In genomic region chr10:103660364-103661197, GRCh38 we compare ENCODE assay signal across 8 cellular contexts.
A peak's percentile ranks its signal among the peaks of the same experiment; 100 is the strongest.
DNase-seq lines count a peak whose midpoint lies in the region; ATAC-seq and TF ChIP-seq lines count a peak whose summit lies in the region.

No MANE protein-coding gene starts in this region.

- DNase-seq in SK-N-SH = no peak
- no peak for DNase-seq in Panc1 (ENCODE audit: low read depth, low spot score)
- DNase-seq in dorsolateral prefrontal cortex = peak in 4 of 10 donors; percentile 23 to 60 (median 52)
- DNase-seq in myocyte (ENCODE audit: low read depth) = peak; percentile 70
- no peak for DNase-seq in NCI-H146 treated with DMSO at 0.1 percent for 48 hours (lab: John Stamatoyannopoulos, UW; ENCODE audit: unreplicated experiment)
- DNase-seq in DMS153 (lab: John Stamatoyannopoulos, UW) = no peak

- POLR2A ChIA-PET in SK-N-SH (lab: Yijun Ruan, JAX) = interaction anchor here (0.6 kb wide), 1 partner anchor 566 kb away, joined by 4 read pairs; no protein-coding TSS in a partner anchor
- POLR2A ChIA-PET in Panc1 (lab: Charles Lee) = interaction anchor here (0.6 kb wide), 1 partner anchor 19 kb away, joined by 4 read pairs; no protein-coding TSS in a partner anchor

- H3K27me3 ChIP-seq in SK-N-SH (ENCODE audit: insufficient read depth) (no peaks in the 10 kb centered on the region), Panc1 (ENCODE audit: control insufficient read depth, insufficient read depth, low read length) (no peaks in the 10 kb centered on the region), dorsolateral prefrontal cortex (no peaks in the 10 kb centered on the region)

- H3K4me2 ChIP-seq in SK-N-SH = no peak overlapping the region

- ATAC-seq in SK-N-SH treated with all-trans-retinoic acid at 6 μM for 48 hours (peak; percentile 25; the same call in 2 of the 3 replicates), HG02678 (IDR thresholded peaks at IDR 0.05; ENCODE audit: unreplicated experiment) (peak; percentile 28), Panc1 (peak; percentile 70)

- intact Hi-C loops in Panc1 (cut with micrococcal nuclease; ENCODE audit: unreplicated experiment) = no loop called here
- intact Hi-C loops in dorsolateral prefrontal cortex (cut with DNase I) = loop anchor here in 1 of 2 donors (10.0 kb wide), 1 partner anchor 46 kb away; no protein-coding TSS in a partner anchor

- H3K4me1 ChIP-seq in SK-N-SH (ENCODE audit: control insufficient read depth in 1 of 2, insufficient read depth in 2 of 2, low read depth in 1 of 2, low read length in 1 of 2) (peaks cover 0 to 7% of the 10 kb centered on the region in 2 experiments; a peak in 1 of 4 replicates), Panc1 (ENCODE audit: control insufficient read depth, insufficient read depth, low read length) (peaks cover 7% of the 10 kb centered on the region; the same call in 1 of the 2 replicates)

- H3K9me3 ChIP-seq in SK-N-SH = no peaks in the 10 kb centered on the region
- no peaks in the 10 kb centered on the region for H3K9me3 ChIP-seq in Panc1 (ENCODE audit: control insufficient read depth, insufficient read depth, low read depth, low read length)

- H2AFZ ChIP-seq in SK-N-SH (ENCODE audit: low read depth) = no peak overlapping the region

- H3K4me3 ChIP-seq in SK-N-SH (ENCODE audit: low read depth in 2 of 2, low read length in 1 of 2) (no peak overlapping the region), Panc1 (ENCODE audit: low read depth in 2 of 2, low read length in 2 of 2) (peak overlapping the region; percentile 41 to 61), dorsolateral prefrontal cortex (peak overlapping the region; percentile 31 to 77 (median 59))

- H3K79me2 ChIP-seq in SK-N-SH (ENCODE audit: insufficient read depth) = no peaks in the 10 kb centered on the region

- in situ Hi-C loops in Panc1 (cut with HindIII; ENCODE audit: low pct_unique_long_range_greater_than_20kb, low sequenced_read_pairs) = no loop called here

- 92% methylated on average over 12 of the region's 42 CpGs for WGBS in SK-N-SH (ENCODE audit: low lambda C conversion rate)

- CTCF ChIA-PET in SK-N-SH (lab: Yijun Ruan, JAX) (interaction anchor here (1.0 to 2.2 kb wide), 4 partner anchors 25 to 62 kb away, joined by 3 to 5 read pairs (median 4); no protein-coding TSS in a partner anchor), Panc1 (lab: Charles Lee) (interaction anchor here (0.6 to 0.9 kb wide), 3 partner anchors 25 to 62 kb away, joined by 3 to 4 read pairs (median 4); no protein-coding TSS in a partner anchor)

- H4K20me1 ChIP-seq in SK-N-SH (ENCODE audit: insufficient read depth) = no peaks in the 10 kb centered on the region

- H3K27ac ChIP-seq in SK-N-SH (ENCODE audit: low read depth in 2 of 2, low read length in 1 of 2) (no peak overlapping the region), Panc1 (ENCODE audit: low read length) (peak overlapping the region; percentile 82), dorsolateral prefrontal cortex (peak overlapping the region; percentile 66 to 96 (median 90))

- H3K9ac ChIP-seq in SK-N-SH = no peak overlapping the region

- no peaks in the 10 kb centered on the region for H3F3A ChIP-seq in SK-N-SH (replicated peaks; ENCODE audit: insufficient read depth)

- no TSS peak for BruUV-seq in Panc1 (replicated peaks; lab: Mats Ljungman, UMichigan)

- TF ChIP-seq RAD21 in SK-N-SH (IDR thresholded peaks at IDR 0.05; ENCODE audit: low read length) = no peak

- H3K9me2 ChIP-seq in SK-N-SH = no peaks in the 10 kb centered on the region

- TF ChIP-seq CTCF in SK-N-SH (IDR thresholded peaks at IDR 0.05) (no peak), Panc1 (IDR thresholded peaks at IDR 0.05) (no peak; the same call in 1 of the 2 replicates), dorsolateral prefrontal cortex (IDR thresholded peaks at IDR 0.05 in 54 of 56, conservative IDR thresholded peaks at IDR 0.05 in 2 of 56; ENCODE audit: low read depth in 1 of 56, partially characterized antibody in 56 of 56) (peak in 3 of 56 donors; percentile 6 to 8 (median 7))

- H3K36me3 ChIP-seq in SK-N-SH (replicated peaks in 1 of 2; ENCODE audit: control insufficient read depth in 1 of 2, insufficient read depth in 2 of 2, low read length in 1 of 2) = no peaks in the 10 kb centered on the region
- no peaks in the 10 kb centered on the region for H3K36me3 ChIP-seq in Panc1 (ENCODE audit: control insufficient read depth, insufficient read depth, low read length)

- TF ChIP-seq EP300 in SK-N-SH (IDR thresholded peaks at IDR 0.05; ENCODE audit: borderline replicate concordance in 1 of 2, low read depth in 1 of 2, low read length in 1 of 2) = no peak

TF ChIP-seq in SK-N-SH treated with all-trans-retinoic acid at 6 μM for 48 hours, 23 proteins besides CTCF, POLR2A, EP300 and RAD21:
- TF ChIP-seq BACH2 (CRISPR knock-in tag; IDR thresholded peaks at IDR 0.05; ENCODE audit: borderline replicate concordance) = no peak
- no peak for TF ChIP-seq SNAI2 (CRISPR knock-in tag; IDR thresholded peaks at IDR 0.05)
- TF ChIP-seq OSR1 (CRISPR knock-in tag; IDR thresholded peaks at IDR 0.05) = no peak
- TF ChIP-seq RARB (CRISPR knock-in tag; IDR thresholded peaks at IDR 0.05) = no peak

TF ChIP-seq in SK-N-SH, 30 proteins besides CTCF, POLR2A, EP300 and RAD21:
- TF ChIP-seq, protein P1, sequence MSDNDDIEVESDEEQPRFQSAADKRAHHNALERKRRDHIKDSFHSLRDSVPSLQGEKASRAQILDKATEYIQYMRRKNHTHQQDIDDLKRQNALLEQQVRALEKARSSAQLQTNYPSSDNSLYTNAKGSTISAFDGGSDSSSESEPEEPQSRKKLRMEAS (IDR thresholded peaks at IDR 0.05; ENCODE audit: low read depth) = no peak
- no peak for TF ChIP-seq GATA2 (CRISPR knock-in tag; IDR thresholded peaks at IDR 0.05)
- no peak for TF ChIP-seq REST (IDR thresholded peaks at IDR 0.05; ENCODE audit: low read depth, low read length)
- TF ChIP-seq JUND (IDR thresholded peaks at IDR 0.05) = no peak
- TF ChIP-seq, protein P2, sequence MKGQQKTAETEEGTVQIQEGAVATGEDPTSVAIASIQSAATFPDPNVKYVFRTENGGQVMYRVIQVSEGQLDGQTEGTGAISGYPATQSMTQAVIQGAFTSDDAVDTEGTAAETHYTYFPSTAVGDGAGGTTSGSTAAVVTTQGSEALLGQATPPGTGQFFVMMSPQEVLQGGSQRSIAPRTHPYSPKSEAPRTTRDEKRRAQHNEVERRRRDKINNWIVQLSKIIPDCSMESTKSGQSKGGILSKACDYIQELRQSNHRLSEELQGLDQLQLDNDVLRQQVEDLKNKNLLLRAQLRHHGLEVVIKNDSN (IDR thresholded peaks at IDR 0.05; ENCODE audit: borderline replicate concordance, low read depth) = no peak
- TF ChIP-seq SIN3A (IDR thresholded peaks at IDR 0.05; ENCODE audit: borderline replicate concordance, low read depth, low read length) = no peak
- no peak for TF ChIP-seq NRF1 (IDR thresholded peaks at IDR 0.05; ENCODE audit: low read depth, low read length)
- no peak for TF ChIP-seq EZH2phosphoT487 (IDR thresholded peaks at IDR 0.05; ENCODE audit: borderline replicate concordance, low read depth)
- TF ChIP-seq RCOR1 (IDR thresholded peaks at IDR 0.05; ENCODE audit: low read length) = no peak
- TF ChIP-seq FOXM1 (IDR thresholded peaks at IDR 0.05; ENCODE audit: low read depth) = no peak
- TF ChIP-seq USF2 (IDR thresholded peaks at IDR 0.05; ENCODE audit: borderline replicate concordance, low read depth, low read length) = no peak
- TF ChIP-seq SMC3 (IDR thresholded peaks at IDR 0.05; ENCODE audit: low read depth, low read length) = no peak
- TF ChIP-seq MXI1 (IDR thresholded peaks at IDR 0.05; ENCODE audit: low read depth, low read length) = no peak
- TF ChIP-seq ELF1 (IDR thresholded peaks at IDR 0.05) = no peak
- TF ChIP-seq MEF2A (IDR thresholded peaks at IDR 0.05; ENCODE audit: borderline replicate concordance, low read depth) = no peak

Comparison
In these comparisons a context has a peak if more than half of its experiments do, and no peak if none do; other contexts are left out.
1. H3K27ac ChIP-seq: peak in Panc1 (single experiment) and dorsolateral prefrontal cortex (59 of 59); none in SK-N-SH (0 of 2).
2. H3K4me3 ChIP-seq: peak in Panc1 (2 of 2) and dorsolateral prefrontal cortex (59 of 59); none in SK-N-SH (0 of 2).
3. Peak in every context shown above with its lines, with median percentiles within 50 percentile points of each other: ATAC-seq.